Comparison of ENCODE assay signal across 8 cellular contexts in the genomic region with DNA sequence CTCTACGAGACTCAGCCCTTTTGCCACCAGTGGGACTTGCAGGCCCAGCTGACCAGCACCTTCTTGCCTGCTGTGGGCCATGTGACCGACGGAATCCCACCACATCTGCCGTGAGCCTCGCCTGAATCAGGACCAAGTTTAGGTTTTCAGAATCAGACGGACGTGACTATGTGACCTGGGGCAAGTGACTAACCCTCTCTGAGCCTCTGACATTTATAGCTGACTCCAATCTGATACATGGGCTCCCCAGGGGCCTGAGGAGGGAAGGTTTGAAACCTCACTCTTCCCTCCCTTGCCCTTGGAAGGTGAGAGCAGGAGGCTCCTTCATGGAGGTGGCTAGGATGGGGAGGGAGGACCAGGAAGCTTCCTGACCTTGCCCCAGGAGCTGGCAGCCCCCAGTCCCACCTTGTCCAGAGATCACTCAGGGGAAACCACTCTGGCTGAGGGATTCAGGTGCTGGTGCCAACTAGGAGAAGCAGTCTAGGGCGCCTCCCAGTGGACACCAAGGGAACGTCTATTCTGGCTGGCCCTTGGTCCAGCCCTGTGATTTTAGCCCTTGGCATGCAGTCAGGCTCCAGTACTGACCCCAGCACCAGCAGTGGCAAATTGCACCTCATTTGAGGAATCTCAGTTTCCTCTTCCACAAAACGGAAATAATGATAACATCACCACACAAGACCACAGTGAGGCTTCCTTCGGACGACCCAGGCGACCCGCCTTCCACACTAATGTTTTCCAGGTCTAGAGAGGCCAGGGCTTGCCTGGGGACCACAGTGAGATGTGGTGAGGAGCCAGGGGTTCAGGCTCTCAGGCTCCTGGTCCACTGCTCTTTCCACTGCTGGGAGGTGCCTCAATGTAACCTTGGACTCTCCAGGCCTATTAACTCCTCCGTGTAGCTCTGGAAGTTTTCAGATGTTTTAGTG. TPM values are rescaled to one million over a fixed set of nuclear protein-coding genes. Genes with fewer than 3 reads are reported as not detected.
DNase-seq lines count a peak whose midpoint lies in the region; ATAC-seq, FAIRE-seq and TF ChIP-seq lines count a peak whose summit lies in the region.

No MANE protein-coding gene starts in this region.

- TF ChIP-seq POLR2A in K562 (conservative IDR thresholded peaks at IDR 0.05): no peak

- H3K27me3 ChIP-seq in Panc1 (ENCODE audit: control insufficient read depth, insufficient read depth, low read length): no peaks in the 10 kb centered on the region
- H3K27me3 ChIP-seq in K562 (ENCODE audit: control insufficient read depth in 2 of 2, insufficient read depth in 2 of 2, low read length in 2 of 2): peaks cover 19 to 58% of the 10 kb centered on the region in 2 experiments; a peak in 4 of 5 replicates

- no peak overlapping the region for H2AFZ ChIP-seq in K562 (ENCODE audit: low read depth, low read length)

- BruUV-seq in Panc1 (replicated peaks; lab: Mats Ljungman, UMichigan) (no TSS peak), K562 (replicated peaks; lab: Mats Ljungman, UMichigan) (no TSS peak)

- no peak overlapping the region for H3K4me2 ChIP-seq in K562 (ENCODE audit: insufficient read depth, low read length)

- ATAC-seq in Panc1 (peak; percentile 90), K562 (peak; percentile 94), HG03039 (IDR thresholded peaks at IDR 0.05; ENCODE audit: unreplicated experiment) (no peak), HG03025 (IDR thresholded peaks at IDR 0.05; ENCODE audit: low FRiP score, unreplicated experiment) (no peak)

- CTCF ChIA-PET in Panc1 (lab: Charles Lee) (interaction anchor here (0.5 to 1.3 kb wide), 7 partner anchors 7 to 176 kb away, joined by 3 to 10 read pairs (median 3); no protein-coding TSS in a partner anchor), K562 (lab: Yijun Ruan, JAX; ENCODE audit: low intra/inter-chr PET ratio) (interaction anchor here (0.6 to 1.4 kb wide), 5 partner anchors 48 to 292 kb away, joined by 3 to 5 read pairs (median 3); no protein-coding TSS in a partner anchor)

- FAIRE-seq in HTR-8/SVneo (lab: Jason Lieb, UNC) (no peak), K562 (lab: Jason Lieb, UNC) (peak; percentile 77)

- H3K9me1 ChIP-seq in K562 (ENCODE audit: control insufficient read depth, insufficient read depth, low read length): no peaks in the 10 kb centered on the region

- peak; percentile 49 to 77; a peak in 3 of 4 replicates for TF ChIP-seq RAD21 in K562 (CRISPR knock-in tag; conservative IDR thresholded peaks at IDR 0.05 in 1 of 2, IDR thresholded peaks at IDR 0.05 in 1 of 2)

- H3K79me2 ChIP-seq in K562 (ENCODE audit: control insufficient read depth, insufficient read depth, low read length): no peaks in the 10 kb centered on the region

- TF ChIP-seq CTCF in Panc1 (IDR thresholded peaks at IDR 0.05): peak; percentile 94
- peak; percentile 81 to 88 (median 87) for TF ChIP-seq CTCF in K562 (IDR thresholded peaks at IDR 0.05 in 2 of 3, conservative IDR thresholded peaks at IDR 0.05 in 1 of 3; ENCODE audit: insufficient read depth in 2 of 3, low read depth in 1 of 3, low read length in 3 of 3)

- H3K9ac ChIP-seq in K562 (ENCODE audit: insufficient read depth in 1 of 2, low read depth in 2 of 2, low read length in 2 of 2): no peak overlapping the region

- POLR2A ChIA-PET in Panc1 (lab: Charles Lee) (no interaction called here), K562 (lab: Yijun Ruan, JAX) (interaction anchor here (1.4 kb wide), 1 partner anchor 19 kb away, joined by 5 read pairs; no protein-coding TSS in a partner anchor)

- DNase-seq in DMS 273 treated with DMSO at 0.1 percent for 48 hours (lab: John Stamatoyannopoulos, UW): peak; percentile 19
- peak; percentile 71 for DNase-seq in HTR-8/SVneo (ENCODE audit: insufficient read length, low spot score)
- DNase-seq in Panc1 (ENCODE audit: low read depth, low spot score): no peak
- peak; percentile 61 to 74 (median 67) for DNase-seq in K562 (ENCODE audit: extremely low read depth in 1 of 4, low spot score in 3 of 4)
- DNase-seq in inferior parietal cortex (ENCODE audit: extremely low spot score): peak; percentile 54
- peak; percentile 42 to 65 for DNase-seq in stimulated activated CD4-positive, alpha-beta T cell treated with anti-CD3 and anti-CD28 coated beads, Interleukin-2, amount 100 ng/mL, for 24 hours

- intact Hi-C loops in Panc1 (cut with micrococcal nuclease; ENCODE audit: unreplicated experiment): loop anchor here (2.0 to 5.0 kb wide), 2 partner anchors 47 to 151 kb away; partner anchors contain the start of gene SYT7
- intact Hi-C loops in K562 (cut with micrococcal nuclease): loop anchor here (5.0 kb wide), 1 partner anchor 61 kb away; no protein-coding TSS in a partner anchor

- H3K27ac ChIP-seq in Panc1 (ENCODE audit: low read length) (no peak overlapping the region), K562 (ENCODE audit: extremely low read depth, low read depth, low read length) (no peak overlapping the region)

- H3K36me3 ChIP-seq in Panc1 (ENCODE audit: control insufficient read depth, insufficient read depth, low read length) (no peaks in the 10 kb centered on the region), K562 (ENCODE audit: control insufficient read depth, insufficient read depth, low read length) (no peaks in the 10 kb centered on the region)

- no peaks in the 10 kb centered on the region for H3K4me1 ChIP-seq in Panc1 (ENCODE audit: control insufficient read depth, insufficient read depth, low read length)
- no peaks in the 10 kb centered on the region for H3K4me1 ChIP-seq in K562 (replicated peaks in 1 of 2; ENCODE audit: control insufficient read depth in 2 of 2, insufficient read depth in 2 of 2, low read length in 2 of 2)

- peaks cover 18% of the 10 kb centered on the region for H4K20me1 ChIP-seq in K562 (replicated peaks; ENCODE audit: control insufficient read depth, insufficient read depth, low read length)

- in situ Hi-C loops in Panc1 (cut with HindIII; ENCODE audit: low pct_unique_long_range_greater_than_20kb, low sequenced_read_pairs): no loop called here
- in situ Hi-C loops in K562 (cut with MboI): no loop called here

- WGBS in K562 (ENCODE audit: insufficient coverage, low coverage, missing lambda C conversion rate): 22% methylated on average over 15 of the region's 15 CpGs

- no peak for TF ChIP-seq EP300 in K562 (IDR thresholded peaks at IDR 0.05; ENCODE audit: low read length)

- H3K4me3 ChIP-seq in Panc1 (ENCODE audit: low read depth in 2 of 2, low read length in 2 of 2) (no peak overlapping the region), K562 (no peak overlapping the region)

- H3K9me3 ChIP-seq in Panc1 (ENCODE audit: control insufficient read depth, insufficient read depth, low read depth, low read length) (no peaks in the 10 kb centered on the region), K562 (replicated peaks; ENCODE audit: control insufficient read depth, insufficient read depth, low read depth, low read length) (no peaks in the 10 kb centered on the region)

TF ChIP-seq in K562, 482 proteins besides CTCF, POLR2A, EP300 and RAD21 (continues in another document):
- TF ChIP-seq STAG1 (CRISPR knock-in tag; IDR thresholded peaks at IDR 0.05; ENCODE audit: borderline replicate concordance) (peak; percentile 57; the same call in 1 of the 2 replicates), ATF7 (IDR thresholded peaks at IDR 0.05) (no peak)

RNA-seq across cellular contexts. Expression of gene SYT7, which starts 47.2 kb away (rescaled TPM):
- total RNA-seq in Panc1 (2021; ENCODE audit: unreplicated experiment) (2.5 TPM), K562 (2014; rRNA removed) (0.20 and 0.27 TPM in 2 replicates), K562 (2014; rRNA removed; fragmentation: Illumina TruSeq; extraction: Trizol) (0.11 and 0.13 TPM in 2 replicates), K562 (2015; rRNA removed; fragmentation: Illumina TruSeq; extraction: Trizol) (0.11 and 0.15 TPM in 2 replicates), K562 (2021) (0.47 and 0.51 TPM in 2 replicates)
- 4.2 TPM for polyA plus RNA-seq in Panc1 (2012; ENCODE audit: insufficient read length)
- 0.12 and 0.28 TPM in 2 replicates for total RNA-seq in K562 (2011; cell fraction: chromatin; rRNA removed; ENCODE audit: low replicate concordance)
- 0.33 and 0.39 TPM in 2 replicates for total RNA-seq in K562 (2011; cell fraction: nucleolus; rRNA removed)
- total RNA-seq in K562 (2011; cell fraction: nucleoplasm; rRNA removed): 0.44 and 0.53 TPM in 2 replicates
- polyA plus RNA-seq in K562 (2011; rRNA removed) (0.11 and 0.20 TPM in 2 replicates), K562 (2014; fragmentation: Illumina TruSeq; extraction: Trizol) (0.21 TPM in 2 replicates), K562 (2014; fragmentation: Nextera tagmentation; extraction: Ambion mirVana) (under 1 TPM in 1 of 2 experiments, not detected in 1; 0.01 TPM), K562 (2014; rRNA removed) (0.13 and 0.28 TPM in 2 replicates)
- polyA plus RNA-seq in K562 (2011; cell fraction: cytosol; rRNA removed): 0.15 and 0.24 TPM in 2 replicates
- polyA plus RNA-seq in K562 (2011; cell fraction: nucleus; rRNA removed): 0.17 and 0.21 TPM in 2 replicates
- polyA plus RNA-seq in K562 (2012): 0.21 and 0.33 TPM in 2 replicates
- 0.06 and 0.35 TPM in 2 replicates for polyA minus RNA-seq in K562 (2011; rRNA and poly(A)+ RNA removed)
- polyA minus RNA-seq in K562 (2011; cell fraction: cytosol; rRNA and poly(A)+ RNA removed): not detected in 2 replicates
- 0.27 TPM in 1 of 2 replicates, not detected in the other for polyA minus RNA-seq in K562 (2011; cell fraction: nucleus; rRNA and poly(A)+ RNA removed)

RNA-seq across cellular contexts. Expression of gene DAGLA, which starts 52.1 kb away (rescaled TPM):
- total RNA-seq in Panc1 (2021; ENCODE audit: unreplicated experiment) (6.4 TPM), K562 (2014; rRNA removed) (0.08 TPM in 1 of 2 replicates, not detected in the other), K562 (2014; rRNA removed; fragmentation: Illumina TruSeq; extraction: Trizol) (not detected in 2 replicates), K562 (2015; rRNA removed; fragmentation: Illumina TruSeq; extraction: Trizol) (0.04 TPM in 2 replicates), K562 (2021) (0.13 and 0.16 TPM in 2 replicates)
- polyA plus RNA-seq in Panc1 (2012; ENCODE audit: insufficient read length): 5.6 TPM
- total RNA-seq in K562 (2011; cell fraction: chromatin; rRNA removed; ENCODE audit: low replicate concordance): 0.16 and 1.5 TPM in 2 replicates
- 0.66 and 0.67 TPM in 2 replicates for total RNA-seq in K562 (2011; cell fraction: nucleolus; rRNA removed)
- total RNA-seq in K562 (2011; cell fraction: nucleoplasm; rRNA removed): 0.22 and 0.84 TPM in 2 replicates
- polyA plus RNA-seq in K562 (2011; rRNA removed) (0.07 TPM in 2 replicates), K562 (2014; fragmentation: Illumina TruSeq; extraction: Trizol) (0.04 and 0.11 TPM in 2 replicates), K562 (2014; fragmentation: Nextera tagmentation; extraction: Ambion mirVana) (not detected), K562 (2014; rRNA removed) (0.03 and 0.07 TPM in 2 replicates)
- 0.09 and 0.22 TPM in 2 replicates for polyA plus RNA-seq in K562 (2011; cell fraction: cytosol; rRNA removed)
- polyA plus RNA-seq in K562 (2011; cell fraction: nucleus; rRNA removed): 0.18 and 0.51 TPM in 2 replicates
- 0.09 and 0.14 TPM in 2 replicates for polyA plus RNA-seq in K562 (2012)
- 0.06 and 0.21 TPM in 2 replicates for polyA minus RNA-seq in K562 (2011; rRNA and poly(A)+ RNA removed)
- 0.18 and 0.29 TPM in 2 replicates for polyA minus RNA-seq in K562 (2011; cell fraction: cytosol; rRNA and poly(A)+ RNA removed)
- 0.22 and 0.67 TPM in 2 replicates for polyA minus RNA-seq in K562 (2011; cell fraction: nucleus; rRNA and poly(A)+ RNA removed)

Comparison
In these comparisons a context has a peak if more than half of its experiments do, and no peak if none do; other contexts are left out.
1. ATAC-seq: peak in Panc1 (single experiment) and K562 (single experiment); none in HG03039 (single experiment) and HG03025 (single experiment).